Comparison of ENCODE assay signal across 17 cellular contexts in genomic region chr13:51763486-51763885, GRCh38. TPM values are rescaled to one million over a fixed set of nuclear protein-coding genes. Genes with fewer than 3 reads are reported as not detected.
DNase-seq lines count a peak whose midpoint lies in the region; ATAC-seq, FAIRE-seq and TF ChIP-seq lines count a peak whose summit lies in the region.
"Had no signal": no experiment of that assay in that cellular context is flagged by ENCODE, and none has a peak within 500 bp of the region (broad histone marks: within the 10 kb centered on the region; RNA-seq: fewer than 3 reads in every experiment).

No MANE protein-coding gene starts in this region.

- H3K36me3 Mint-ChIP-seq in activated T-helper 17 cell treated with anti-CD3 and anti-CD28 coated beads, Interleukin-2, amount 50 U/mL, for 72 hours (ENCODE audit: low read depth): peaks cover 37% of the 10 kb centered on the region
- H3K36me3 Mint-ChIP-seq in naive B cell: peaks cover 3 to 35% of the 10 kb centered on the region in 2 donors

- no peak overlapping the region for H3K4me3 ChIP-seq in HepG2 (replicated peaks in 1 of 3; ENCODE audit: insufficient read depth in 1 of 3, low read depth in 2 of 3, low read length in 3 of 3)
- no peak overlapping the region for H3K4me3 ChIP-seq in right lobe of liver
- no peak overlapping the region for H3K4me3 ChIP-seq in vagina
- H3K4me3 ChIP-seq: K562, skin epidermis had no signal

- intact Hi-C loops in HepG2 (cut with micrococcal nuclease; ENCODE audit: unreplicated experiment): loop anchor here (5.0 kb wide), 1 partner anchor 176 kb away; no protein-coding TSS in a partner anchor
- intact Hi-C loops in right lobe of liver (cut with DNase I): no loop called here
- intact Hi-C loops in vagina (cut with DNase I): no loop called here

- H3K4me3 Mint-ChIP-seq in activated T-helper 17 cell treated with anti-CD3 and anti-CD28 coated beads, Interleukin-2, amount 50 U/mL, for 72 hours: peak overlapping the region; percentile 13
- peak overlapping the region in 1 of 8 donors; percentile 9 for H3K4me3 Mint-ChIP-seq in naive B cell
- H3K4me3 Mint-ChIP-seq: dendritic cell treated with granulocyte-macrophage colony-stimulating factor and Interleukin-4, amounts not matched to agents 40 ng/mL and 50 ng/mL, for 4 days had no signal

- H3K79me2 ChIP-seq in HepG2 (ENCODE audit: insufficient read depth, low read length): no peaks in the 10 kb centered on the region

- H3K36me3 ChIP-seq in HepG2 (replicated peaks in 1 of 2; ENCODE audit: control insufficient read depth in 1 of 2, insufficient read depth in 2 of 2, low read length in 2 of 2) (peaks cover 6 to 56% of the 10 kb centered on the region in 2 experiments; a peak in 4 of 5 replicates), right lobe of liver (peaks cover 0 to 23% (median 9%) of the 10 kb centered on the region in 4 donors), vagina (peaks cover 0 to 39% of the 10 kb centered on the region in 2 donors)

- H4K20me1 ChIP-seq in HepG2 (ENCODE audit: insufficient read depth, low read length): no peaks in the 10 kb centered on the region

- H3K9me3 ChIP-seq in HepG2 (ENCODE audit: low read length) (no peaks in the 10 kb centered on the region), right lobe of liver (no peaks in the 10 kb centered on the region), vagina (no peaks in the 10 kb centered on the region)

- CTCF ChIA-PET in HepG2 (lab: Yijun Ruan, JAX; ENCODE audit: low intra/inter-chr PET ratio, low total read pairs): no interaction called here

- 84% methylated on average over 2 of the region's 2 CpGs for WGBS in HepG2 (ENCODE audit: low lambda C conversion rate)
- 89% methylated on average over 2 of the region's 2 CpGs for WGBS in right lobe of liver (ENCODE audit: insufficient coverage, low coverage, low lambda C conversion rate, missing lambda C conversion rate)

- ATAC-seq in HepG2 (no peak), right lobe of liver (no peak), naive B cell (ENCODE audit: low read depth in 2 of 2) (no peak), HG02970 (IDR thresholded peaks at IDR 0.05; ENCODE audit: low FRiP score, unreplicated experiment) (no peak)
- ATAC-seq in activated T-helper 17 cell treated with anti-CD3 and anti-CD28 coated beads, Interleukin-2, amount 50 U/mL, for 72 hours (replicated peaks): no peak
- ATAC-seq: K562 had no signal

- no peak for TF ChIP-seq POLR2A in HepG2 (IDR thresholded peaks at IDR 0.05; ENCODE audit: insufficient read depth in 1 of 2, low read depth in 2 of 2, low read length in 2 of 2)
- TF ChIP-seq POLR2A in right lobe of liver (IDR thresholded peaks at IDR 0.05): no peak
- no peak for TF ChIP-seq POLR2A in vagina (IDR thresholded peaks at IDR 0.05)

- no peak for FAIRE-seq in HepG2 (lab: Jason Lieb, UNC)
- FAIRE-seq: K562, keratinocyte had no signal

- no TSS peak for BruUV-seq in HepG2 (replicated peaks; lab: Mats Ljungman, UMichigan)

- H3K4me2 ChIP-seq in HepG2 (ENCODE audit: low read depth, low read length): no peak overlapping the region

- peak overlapping the region; percentile 63 for H3K27ac ChIP-seq in HepG2 (ENCODE audit: extremely low read length, insufficient read depth, low read length)
- no peak overlapping the region for H3K27ac ChIP-seq in right lobe of liver
- peak overlapping the region; percentile 86 for H3K27ac ChIP-seq in vagina

- H3K4me1 Mint-ChIP-seq in activated T-helper 17 cell treated with anti-CD3 and anti-CD28 coated beads, Interleukin-2, amount 50 U/mL, for 72 hours: peaks cover 27% of the 10 kb centered on the region
- peaks cover 23 to 44% (median 23%) of the 10 kb centered on the region in 3 donors for H3K4me1 Mint-ChIP-seq in naive B cell

- H3K4me1 ChIP-seq in HepG2 (ENCODE audit: insufficient read depth, low read length): peaks cover 25% of the 10 kb centered on the region
- no peaks in the 10 kb centered on the region for H3K4me1 ChIP-seq in right lobe of liver
- H3K4me1 ChIP-seq in vagina: peaks cover 13% of the 10 kb centered on the region

- TF ChIP-seq CTCF in HepG2 (CRISPR knock-in tag; IDR thresholded peaks at IDR 0.05) (no peak), right lobe of liver (IDR thresholded peaks at IDR 0.05) (no peak), vagina (IDR thresholded peaks at IDR 0.05) (no peak)

- H3K27ac Mint-ChIP-seq in activated T-helper 17 cell treated with anti-CD3 and anti-CD28 coated beads, Interleukin-2, amount 50 U/mL, for 72 hours: peak overlapping the region; percentile 40
- H3K27ac Mint-ChIP-seq in naive B cell: peak overlapping the region in 4 of 6 donors; percentile 32 to 92 (median 64)
- H3K27ac Mint-ChIP-seq: dendritic cell treated with granulocyte-macrophage colony-stimulating factor and Interleukin-4, amounts not matched to agents 40 ng/mL and 50 ng/mL, for 4 days had no signal

- no peak for DNase-seq in HepG2 (ENCODE audit: low spot score)
- no peak for DNase-seq in right lobe of liver
- no peak for DNase-seq in naive B cell
- peak in 1 of 2 donors; percentile 76 for DNase-seq in vagina (ENCODE audit: extremely low spot score in 2 of 2)
- no peak for DNase-seq in RKO (ENCODE audit: low spot score)
- DNase-seq in retina: no peak
- DNase-seq: activated effector memory CD4-positive, alpha-beta T cell treated with Interleukin-2 at 50 U/mL for 16 hours; AML-193; NCI-H1092 treated with DMSO at 0.1 percent for 48 hours; NCI-H82 had no signal

- POLR2A ChIA-PET in HepG2 (lab: Yijun Ruan, JAX): interaction anchor here (0.7 to 1.7 kb wide), 6 partner anchors 19 to 312 kb away, joined by 3 to 34 read pairs (median 4); partner anchors contain the start of gene INTS6

- H3K27me3 Mint-ChIP-seq in activated T-helper 17 cell treated with anti-CD3 and anti-CD28 coated beads, Interleukin-2, amount 50 U/mL, for 72 hours: no peaks in the 10 kb centered on the region
- no peaks in the 10 kb centered on the region for H3K27me3 Mint-ChIP-seq in naive B cell
- H3K27me3 Mint-ChIP-seq: dendritic cell treated with granulocyte-macrophage colony-stimulating factor and Interleukin-4, amounts not matched to agents 40 ng/mL and 50 ng/mL, for 4 days had no signal

- H3K27me3 ChIP-seq in HepG2 (ENCODE audit: control insufficient read depth in 1 of 2, insufficient read depth in 2 of 2, low read length in 2 of 2) (no peaks in the 10 kb centered on the region), right lobe of liver (no peaks in the 10 kb centered on the region), vagina (no peaks in the 10 kb centered on the region)

- in situ Hi-C loops in HepG2 (cut with HindIII; ENCODE audit: extremely low pct_ligation_motif_present, low pct_unique_long_range_greater_than_20kb): no loop called here

- no peak for TF ChIP-seq RAD21 in HepG2 (CRISPR knock-in tag; IDR thresholded peaks at IDR 0.05)

- no peaks in the 10 kb centered on the region for H3K9me3 Mint-ChIP-seq in activated T-helper 17 cell treated with anti-CD3 and anti-CD28 coated beads, Interleukin-2, amount 50 U/mL, for 72 hours
- H3K9me3 Mint-ChIP-seq in naive B cell: no peaks in the 10 kb centered on the region
- H3K9me3 Mint-ChIP-seq: dendritic cell treated with granulocyte-macrophage colony-stimulating factor and Interleukin-4, amounts not matched to agents 40 ng/mL and 50 ng/mL, for 4 days; T-helper 2 cell treated with Interferon-gamma antibody and Interleukin-4, amounts not matched to agents 5 μg/mL and 100 μg/mL, for 36 hours had no signal

- TF ChIP-seq EP300 in HepG2 (IDR thresholded peaks at IDR 0.05; ENCODE audit: low read depth in 2 of 2, low read length in 2 of 2) (no peak), HepG2 (CRISPR knock-in tag; IDR thresholded peaks at IDR 0.05; ENCODE audit: borderline replicate concordance) (no peak)

- no peak overlapping the region for H2AFZ ChIP-seq in HepG2 (ENCODE audit: low read length)

- no peak overlapping the region for H3K9ac ChIP-seq in HepG2 (ENCODE audit: insufficient read depth, low read depth, low read length)

TF ChIP-seq in HepG2, 621 proteins besides CTCF, POLR2A, EP300 and RAD21:
- TF ChIP-seq RBM22 (optimal IDR thresholded peaks at IDR 0.05; ENCODE audit: low read length): peak; percentile 63
- TF ChIP-seq SUZ12 (IDR thresholded peaks at IDR 0.05; ENCODE audit: low read depth, low read length): no peak
- peak; percentile 58; the same call in 1 of the 2 replicates for TF ChIP-seq ZNF460 (CRISPR knock-in tag; IDR thresholded peaks at IDR 0.05; ENCODE audit: borderline replicate concordance)
- TF ChIP-seq ZNF121 (CRISPR knock-in tag; IDR thresholded peaks at IDR 0.05): peak; percentile 64; the same call in 1 of the 2 replicates

RNA-seq across cellular contexts. Expression of gene DHRS12, which starts 40.5 kb away (rescaled TPM):
- 4.8 and 7.2 TPM in 2 replicates for total RNA-seq in HepG2 (2016; rRNA removed; fragmentation: Illumina TruSeq; extraction: Trizol)
- 8.8 and 10.5 TPM in 2 replicates for total RNA-seq in HepG2 (2016; cell fraction: cytosol; rRNA removed; fragmentation: Illumina TruSeq; extraction: Trizol; ENCODE audit: low read depth)
- 5.6 and 5.7 TPM in 2 replicates for total RNA-seq in HepG2 (2016; cell fraction: insoluble cytoplasmic fraction; rRNA removed; fragmentation: Illumina TruSeq; extraction: Trizol)
- 9.1 and 14.0 TPM in 2 replicates for total RNA-seq in HepG2 (2016; cell fraction: membrane; rRNA removed; fragmentation: Illumina TruSeq; extraction: Trizol)
- 6.7 TPM in 2 replicates for total RNA-seq in HepG2 (2016; cell fraction: nucleus; rRNA removed; fragmentation: Illumina TruSeq; extraction: Trizol)
- polyA plus RNA-seq in HepG2 (2011; rRNA removed): 8.4 and 12.7 TPM in 2 replicates
- 7.3 and 8.0 TPM in 2 replicates for polyA plus RNA-seq in HepG2 (2011; cell fraction: cytosol; rRNA removed)
- polyA plus RNA-seq in HepG2 (2011; cell fraction: nucleus; rRNA removed): 19.6 and 21.8 TPM in 2 replicates
- polyA plus RNA-seq in HepG2 (2012): 10.8 and 12.0 TPM in 2 replicates
- 15.2 and 25.5 TPM in 2 replicates for polyA plus RNA-seq in HepG2 (2016; cell fraction: cytosol; fragmentation: Illumina TruSeq; extraction: Trizol; ENCODE audit: low read depth)
- 8.8 and 9.3 TPM in 2 replicates for polyA plus RNA-seq in HepG2 (2016; cell fraction: insoluble cytoplasmic fraction; fragmentation: Illumina TruSeq; extraction: Trizol; ENCODE audit: low read depth)
- 15.3 and 19.6 TPM in 2 replicates for polyA plus RNA-seq in HepG2 (2016; cell fraction: membrane; fragmentation: Illumina TruSeq; extraction: Trizol; ENCODE audit: low read depth)
- polyA plus RNA-seq in HepG2 (2016; cell fraction: nucleus; fragmentation: Illumina TruSeq; extraction: Trizol; ENCODE audit: insufficient read depth, low read depth): 14.9 and 17.8 TPM in 2 replicates
- 0.89 and 5.4 TPM in 2 replicates for polyA minus RNA-seq in HepG2 (2011; rRNA and poly(A)+ RNA removed; ENCODE audit: low replicate concordance)
- 2.5 and 5.0 TPM in 2 replicates for polyA minus RNA-seq in HepG2 (2011; cell fraction: cytosol; rRNA and poly(A)+ RNA removed)
- polyA minus RNA-seq in HepG2 (2011; cell fraction: nucleus; rRNA and poly(A)+ RNA removed): 12.2 and 18.3 TPM in 2 replicates
- total RNA-seq in right lobe of liver: 10 to 100 TPM; 10.2 to 17.6 (median 12.4) TPM
- 1 to 10 TPM; 5.0 to 9.6 TPM for total RNA-seq in activated T-helper 17 cell treated with anti-CD3 and anti-CD28 coated beads, Interleukin-2, amount 50 U/mL, for 72 hours
- 10 to 100 TPM; 18.5 to 26.6 (median 22.3) TPM for polyA plus RNA-seq in naive B cell (ENCODE audit: low read depth in 6 of 6)
- 12.5 TPM for total RNA-seq in vagina

Comparison
In these comparisons a context has a peak if more than half of its experiments do, and no peak if none do; other contexts are left out.
1. H3K27ac ChIP-seq: peak in HepG2 (single experiment) and vagina (single experiment); none in right lobe of liver (0 of 3).